30 cellular contexts compared by ENCODE assay signal in the genomic region with DNA sequence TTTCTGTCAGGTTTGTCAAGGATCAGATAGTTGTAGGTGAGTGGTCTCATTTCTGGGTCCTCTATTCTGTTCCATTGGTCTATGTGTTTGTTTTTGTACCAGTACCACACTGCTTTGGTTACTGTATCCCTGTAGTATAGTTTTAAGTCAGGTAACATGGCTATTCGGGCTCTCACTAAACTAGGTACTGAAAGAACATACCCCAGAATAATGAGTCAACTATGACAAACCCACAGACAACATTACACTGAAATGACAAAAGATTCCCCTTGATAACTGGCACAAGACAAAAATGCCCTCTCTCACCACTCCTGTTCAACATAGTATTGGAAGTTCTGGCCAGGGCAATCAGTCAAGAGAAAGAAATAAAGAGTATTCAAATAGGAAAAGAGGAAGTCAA.
"Had no signal": no experiment of that assay in that cellular context is flagged by ENCODE, and none has a peak within 500 bp of the region (broad histone marks: within the 10 kb centered on the region; RNA-seq: fewer than 3 reads in every experiment).

No MANE protein-coding gene starts in this region.

- H3K36me3 Mint-ChIP-seq: activated CD8-positive, alpha-beta memory T cell treated with anti-CD3 and anti-CD28 coated beads, Interleukin-2, amount 10 ng/mL, durations not matched to agents 7 days and 5 days; activated naive CD4-positive, alpha-beta T cell treated with anti-CD3 and anti-CD28 coated beads, Interleukin-2, amount 50 U/mL, for 72 hours had no signal

- H3K27ac ChIP-seq: brain microvascular endothelial cell, WERI-Rb-1 had no signal

- H3K36me3 ChIP-seq: brain microvascular endothelial cell, WERI-Rb-1 had no signal

- ATAC-seq: activated CD8-positive, alpha-beta memory T cell treated with anti-CD3 and anti-CD28 coated beads, Interleukin-2, amount 10 ng/mL, durations not matched to agents 7 days and 5 days; Panc1 had no signal

- H3K4me3 Mint-ChIP-seq: activated CD4-positive, alpha-beta memory T cell treated with anti-CD3 and anti-CD28 coated beads, Interleukin-2, amount 10 ng/mL, durations not matched to agents 7 days and 5 days; activated CD8-positive, alpha-beta memory T cell treated with anti-CD3 and anti-CD28 coated beads, Interleukin-2, amount 10 ng/mL, durations not matched to agents 7 days and 5 days; activated naive CD4-positive, alpha-beta T cell treated with anti-CD3 and anti-CD28 coated beads for 36 hours had no signal

- H3K4me1 Mint-ChIP-seq: activated CD4-positive, alpha-beta memory T cell treated with anti-CD3 and anti-CD28 coated beads, Interleukin-2, amount 10 ng/mL, durations not matched to agents 7 days and 5 days; activated CD8-positive, alpha-beta memory T cell treated with anti-CD3 and anti-CD28 coated beads, Interleukin-2, amount 10 ng/mL, durations not matched to agents 7 days and 5 days had no signal

- H3K27me3 ChIP-seq: brain microvascular endothelial cell had no signal

- DNase-seq: activated CD4-positive, alpha-beta memory T cell treated with anti-CD3 and anti-CD28 coated beads, Interleukin-2, amount 10 ng/mL, durations not matched to agents 7 days and 5 days; activated CD4-positive, alpha-beta T cell treated with anti-CD3 and anti-CD28 coated beads for 1 hour; activated CD4-positive, alpha-beta T cell treated with anti-CD3 and anti-CD28 coated beads for 48 hours; activated CD4-positive, CD25-positive, alpha-beta regulatory T cell; activated CD8-positive, alpha-beta memory T cell treated with anti-CD3 and anti-CD28 coated beads for 24 hours; activated CD8-positive, alpha-beta memory T cell treated with anti-CD3 and anti-CD28 coated beads, Interleukin-2, amount 10 ng/mL, durations not matched to agents 7 days and 5 days; activated CD8-positive, alpha-beta memory T cell treated with anti-CD3 and anti-CD28 coated beads, Interleukin-2, amount 50 U/mL, for 48 hours; activated gamma-delta T cell treated with Interleukin-2 at 50 U/mL for 16 hours; activated naive CD4-positive, alpha-beta T cell treated with anti-CD3 and anti-CD28 coated beads for 36 hours; amniotic stem cell; aorta; brain microvascular endothelial cell; central memory CD4-positive, alpha-beta T cell; NCI-H1092 treated with DMSO at 0.1 percent for 48 hours; NCI-H146; NCI-H187; NCI-H2029 treated with DMSO at 0.1 percent for 48 hours; NCI-H2171 treated with DMSO at 0.1 percent for 48 hours; NCI-H2227 treated with DMSO at 0.1 percent for 48 hours; NCI-H446; NCI-H510A treated with DMSO at 0.1 percent for 48 hours; NCI-H526 treated with DMSO at 0.1 percent for 48 hours; RPMI8226; SIG-M5; SW 1271; T-helper 1 cell; T-helper 9 cell; WERI-Rb-1 had no signal

- H3K27me3 Mint-ChIP-seq: activated CD4-positive, alpha-beta memory T cell treated with anti-CD3 and anti-CD28 coated beads, Interleukin-2, amount 10 ng/mL, durations not matched to agents 7 days and 5 days; activated CD8-positive, alpha-beta memory T cell treated with anti-CD3 and anti-CD28 coated beads, Interleukin-2, amount 10 ng/mL, durations not matched to agents 7 days and 5 days had no signal

- H3K27ac Mint-ChIP-seq: activated CD4-positive, alpha-beta memory T cell treated with anti-CD3 and anti-CD28 coated beads, Interleukin-2, amount 10 ng/mL, durations not matched to agents 7 days and 5 days; activated CD8-positive, alpha-beta memory T cell treated with anti-CD3 and anti-CD28 coated beads, Interleukin-2, amount 10 ng/mL, durations not matched to agents 7 days and 5 days; activated naive CD4-positive, alpha-beta T cell treated with anti-CD3 and anti-CD28 coated beads for 36 hours; activated naive CD4-positive, alpha-beta T cell treated with anti-CD3 and anti-CD28 coated beads, Interleukin-2, amount 50 U/mL, for 72 hours had no signal
